In the genomic region with DNA sequence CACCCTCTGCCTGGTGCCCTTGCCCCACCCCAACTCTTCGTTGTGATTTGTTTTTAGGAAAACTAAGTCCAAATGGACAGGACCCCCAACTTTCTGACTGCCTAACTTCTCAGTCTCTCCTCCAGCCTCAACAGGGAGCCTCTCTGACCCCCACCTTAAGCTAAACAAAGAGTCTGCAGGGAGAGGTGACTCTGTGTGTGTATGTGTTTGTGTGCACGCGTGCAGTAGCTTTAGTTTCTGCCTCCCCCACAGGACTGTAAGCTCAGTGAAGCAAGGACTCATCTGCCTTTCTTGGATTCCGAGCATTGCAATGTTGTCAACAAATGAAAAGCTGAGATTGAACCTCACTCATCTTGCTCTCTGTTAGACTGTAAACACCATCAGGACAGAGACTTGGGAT, we compare ENCODE assay signal across 10 cellular contexts. TPM values are rescaled to one million over a fixed set of nuclear protein-coding genes. Genes with fewer than 3 reads are reported as not detected.
DNase-seq lines count a peak whose midpoint lies in the region; ATAC-seq lines count a peak whose summit lies in the region.
"Had no signal": no experiment of that assay in that cellular context is flagged by ENCODE, and none has a peak within 500 bp of the region (broad histone marks: within the 10 kb centered on the region; RNA-seq: fewer than 3 reads in every experiment).

No MANE protein-coding gene starts in this region.

- peak overlapping the region; percentile 82 for H3K27ac Mint-ChIP-seq in activated T-helper 17 cell treated with anti-CD3 and anti-CD28 coated beads, Interleukin-2, amount 50 U/mL, for 72 hours
- H3K27ac Mint-ChIP-seq in stimulated activated effector memory CD8-positive, alpha-beta T cell treated with anti-CD3 and anti-CD28 coated beads, Interleukin-12 subunit alpha, Interleukin-12 subunit beta, amount 100 ng/mL, for 72 hours: peak overlapping the region; percentile 86

- peaks cover 41% of the 10 kb centered on the region for H3K36me3 Mint-ChIP-seq in activated T-helper 17 cell treated with anti-CD3 and anti-CD28 coated beads, Interleukin-2, amount 50 U/mL, for 72 hours (ENCODE audit: low read depth)
- H3K36me3 Mint-ChIP-seq in stimulated activated effector memory CD8-positive, alpha-beta T cell treated with anti-CD3 and anti-CD28 coated beads, Interleukin-12 subunit alpha, Interleukin-12 subunit beta, amount 100 ng/mL, for 72 hours: peaks cover 53% of the 10 kb centered on the region

- peak overlapping the region; percentile 66 for H3K4me3 Mint-ChIP-seq in activated T-helper 17 cell treated with anti-CD3 and anti-CD28 coated beads, Interleukin-2, amount 50 U/mL, for 72 hours
- H3K4me3 Mint-ChIP-seq in stimulated activated effector memory CD8-positive, alpha-beta T cell treated with anti-CD3 and anti-CD28 coated beads, Interleukin-12 subunit alpha, Interleukin-12 subunit beta, amount 100 ng/mL, for 72 hours: peak overlapping the region; percentile 54
- H3K4me3 Mint-ChIP-seq: neural progenitor cell had no signal

- peaks cover 23% of the 10 kb centered on the region for H3K4me1 Mint-ChIP-seq in activated T-helper 17 cell treated with anti-CD3 and anti-CD28 coated beads, Interleukin-2, amount 50 U/mL, for 72 hours
- peaks cover 54% of the 10 kb centered on the region for H3K4me1 Mint-ChIP-seq in stimulated activated effector memory CD8-positive, alpha-beta T cell treated with anti-CD3 and anti-CD28 coated beads, Interleukin-12 subunit alpha, Interleukin-12 subunit beta, amount 100 ng/mL, for 72 hours

- H3K9me3 Mint-ChIP-seq in activated T-helper 17 cell treated with anti-CD3 and anti-CD28 coated beads, Interleukin-2, amount 50 U/mL, for 72 hours: no peaks in the 10 kb centered on the region
- no peaks in the 10 kb centered on the region for H3K9me3 Mint-ChIP-seq in stimulated activated effector memory CD8-positive, alpha-beta T cell treated with anti-CD3 and anti-CD28 coated beads, Interleukin-12 subunit alpha, Interleukin-12 subunit beta, amount 100 ng/mL, for 72 hours
- H3K9me3 Mint-ChIP-seq: neural progenitor cell had no signal

- DNase-seq in iris pigment epithelial cell (ENCODE audit: low read depth) (peak; percentile 12), NCI-H526 (lab: John Stamatoyannopoulos, UW) (no peak), NCI-H1417 (lab: John Stamatoyannopoulos, UW) (no peak)
- no peak for DNase-seq in stimulated activated effector memory CD8-positive, alpha-beta T cell treated with anti-CD3 and anti-CD28 coated beads, Interleukin-12 subunit alpha, Interleukin-12 subunit beta, amount 100 ng/mL, for 72 hours (ENCODE audit: low spot score in 2 of 2)
- no peak for DNase-seq in stimulated activated naive CD4-positive, alpha-beta T cell (lab: John Stamatoyannopoulos, UW)
- DNase-seq: cerebellar nuclear complex, Karpas-422, NCI-H446 had no signal

- ATAC-seq in activated T-helper 17 cell treated with anti-CD3 and anti-CD28 coated beads, Interleukin-2, amount 50 U/mL, for 72 hours (replicated peaks): no peak
- peak; percentile 36 for ATAC-seq in stimulated activated effector memory CD8-positive, alpha-beta T cell treated with anti-CD3 and anti-CD28 coated beads, Interleukin-12 subunit alpha, Interleukin-12 subunit beta, amount 100 ng/mL, for 72 hours

- no peaks in the 10 kb centered on the region for H3K27me3 Mint-ChIP-seq in activated T-helper 17 cell treated with anti-CD3 and anti-CD28 coated beads, Interleukin-2, amount 50 U/mL, for 72 hours

RNA-seq across cellular contexts. Expression of a gene that starts 7.9 kb away (rescaled TPM):
- 10 to 100 TPM; 22.4 to 29.5 TPM for total RNA-seq in activated T-helper 17 cell treated with anti-CD3 and anti-CD28 coated beads, Interleukin-2, amount 50 U/mL, for 72 hours

RNA-seq across cellular contexts. Expression of a gene that starts 8.1 kb away (rescaled TPM):
- total RNA-seq in activated T-helper 17 cell treated with anti-CD3 and anti-CD28 coated beads, Interleukin-2, amount 50 U/mL, for 72 hours: 10 to 100 TPM; 72.1 to 96.0 TPM

RNA-seq across cellular contexts. Expression of a gene that starts 50.5 kb away (rescaled TPM):
- 100 to 1,000 TPM in 1 of 2 donors, 10 to 100 TPM in 1; 88.5 to 145 TPM for total RNA-seq in activated T-helper 17 cell treated with anti-CD3 and anti-CD28 coated beads, Interleukin-2, amount 50 U/mL, for 72 hours
